ENCODE assay signal across 8 cellular contexts in genomic region chr9:96450613-96451544, GRCh38. TPM values are rescaled to one million over a fixed set of nuclear protein-coding genes. Genes with fewer than 3 reads are reported as not detected.
A peak's percentile ranks its signal among the peaks of the same experiment; 100 is the strongest.
DNase-seq lines count a peak whose midpoint lies in the region; ATAC-seq and TF ChIP-seq lines count a peak whose summit lies in the region.

No MANE protein-coding gene starts in this region.

- no peaks in the 10 kb centered on the region for H3K36me3 Mint-ChIP-seq in activated CD4-positive, alpha-beta T cell treated with anti-CD3 and anti-CD28 coated beads, Interleukin-2, amount 10 ng/mL, durations not matched to agents 24 days and 14 days (ENCODE audit: low read depth)

- TF ChIP-seq CTCF in HL-60 (IDR thresholded peaks at IDR 0.05; ENCODE audit: insufficient read depth, low read length) (no peak), dorsolateral prefrontal cortex (IDR thresholded peaks at IDR 0.05 in 54 of 56, conservative IDR thresholded peaks at IDR 0.05 in 2 of 56; ENCODE audit: low read depth in 1 of 56, partially characterized antibody in 56 of 56) (no peak)

- H3K27me3 ChIP-seq in HL-60 (ENCODE audit: insufficient read depth, poor library complexity, severe bottlenecking) (peaks cover 13% of the 10 kb centered on the region), dorsolateral prefrontal cortex (no peaks in the 10 kb centered on the region)

- peak overlapping the region; percentile 70 for H3K4me3 ChIP-seq in HL-60 (replicated peaks; ENCODE audit: insufficient read depth, low read length)
- peak overlapping the region; percentile 52 to 94 (median 84) for H3K4me3 ChIP-seq in dorsolateral prefrontal cortex
- H3K4me3 ChIP-seq in mesodermal cell (ENCODE audit: extremely low read depth, insufficient read depth, low read length, poor library complexity, severe bottlenecking): peak overlapping the region; percentile 76

- ATAC-seq in stimulated activated naive CD8-positive, alpha-beta T cell treated with anti-CD3 and anti-CD28 coated beads, Interleukin-15, amount 100 ng/mL, for 72 hours: peak; percentile 6
- ATAC-seq in HG03135 (IDR thresholded peaks at IDR 0.05; ENCODE audit: unreplicated experiment): no peak

- peaks cover 27% of the 10 kb centered on the region for H3K27me3 Mint-ChIP-seq in activated CD4-positive, alpha-beta T cell treated with anti-CD3 and anti-CD28 coated beads, Interleukin-2, amount 10 ng/mL, durations not matched to agents 24 days and 14 days
- H3K27me3 Mint-ChIP-seq in stimulated activated naive CD8-positive, alpha-beta T cell treated with anti-CD3 and anti-CD28 coated beads, Interleukin-15, amount 100 ng/mL, for 72 hours: peaks cover 9% of the 10 kb centered on the region

- H3K27ac ChIP-seq in HL-60 (replicated peaks) (no peak overlapping the region), dorsolateral prefrontal cortex (peak overlapping the region in 52 of 59 donors; percentile 49 to 95 (median 82)), mesodermal cell (ENCODE audit: low read depth, low read length, severe bottlenecking) (peak overlapping the region; percentile 29)

- H3K9me3 Mint-ChIP-seq in activated CD4-positive, alpha-beta T cell treated with anti-CD3 and anti-CD28 coated beads, Interleukin-2, amount 10 ng/mL, durations not matched to agents 24 days and 14 days: no peaks in the 10 kb centered on the region
- H3K9me3 Mint-ChIP-seq in stimulated activated naive CD8-positive, alpha-beta T cell treated with anti-CD3 and anti-CD28 coated beads, Interleukin-15, amount 100 ng/mL, for 72 hours: no peaks in the 10 kb centered on the region

- intact Hi-C loops in activated CD4-positive, alpha-beta T cell treated with anti-CD3 and anti-CD28 coated beads, Interleukin-2, amount 10 ng/mL, durations not matched to agents 24 days and 14 days (cut with micrococcal nuclease): loop anchor here (1.0 kb wide), 1 partner anchor 33 kb away; the partner anchor contains the start of gene ZNF367
- intact Hi-C loops in dorsolateral prefrontal cortex (cut with DNase I): loop anchor here (1.0 to 5.0 kb wide), 10 partner anchors 32 to 216 kb away; partner anchors contain the start of genes CDC14B (in 2 of the 2), ZNF367 (in 2 of the 2) and PRXL2C (in 1 of the 2)

- peaks cover 18% of the 10 kb centered on the region for H3K4me1 Mint-ChIP-seq in activated CD4-positive, alpha-beta T cell treated with anti-CD3 and anti-CD28 coated beads, Interleukin-2, amount 10 ng/mL, durations not matched to agents 24 days and 14 days
- peaks cover 41% of the 10 kb centered on the region for H3K4me1 Mint-ChIP-seq in stimulated activated naive CD8-positive, alpha-beta T cell treated with anti-CD3 and anti-CD28 coated beads, Interleukin-15, amount 100 ng/mL, for 72 hours

- peak overlapping the region; percentile 75 for H3K27ac Mint-ChIP-seq in activated CD4-positive, alpha-beta T cell treated with anti-CD3 and anti-CD28 coated beads, Interleukin-2, amount 10 ng/mL, durations not matched to agents 24 days and 14 days
- peak overlapping the region; percentile 87 to 90 for H3K27ac Mint-ChIP-seq in stimulated activated naive CD8-positive, alpha-beta T cell treated with anti-CD3 and anti-CD28 coated beads, Interleukin-15, amount 100 ng/mL, for 72 hours

- peak overlapping the region; percentile 89 for H3K4me3 Mint-ChIP-seq in activated CD4-positive, alpha-beta T cell treated with anti-CD3 and anti-CD28 coated beads, Interleukin-2, amount 10 ng/mL, durations not matched to agents 24 days and 14 days
- peak overlapping the region; percentile 93 to 95 for H3K4me3 Mint-ChIP-seq in stimulated activated naive CD8-positive, alpha-beta T cell treated with anti-CD3 and anti-CD28 coated beads, Interleukin-15, amount 100 ng/mL, for 72 hours

- H3K4me1 ChIP-seq in mesodermal cell (ENCODE audit: control insufficient read depth, insufficient read depth, low read length, poor library complexity, severe bottlenecking): peaks cover 9% of the 10 kb centered on the region

- H3K9me3 ChIP-seq in mesodermal cell (ENCODE audit: control insufficient read depth, low read length): no peaks in the 10 kb centered on the region

- DNase-seq in DMS 273 (lab: John Stamatoyannopoulos, UW; ENCODE audit: unreplicated experiment): peak; percentile 53
- DNase-seq in DMS 273 treated with DMSO at 0.1 percent for 48 hours (lab: John Stamatoyannopoulos, UW): no peak
- DNase-seq in HL-60 (ENCODE audit: low read depth in 1 of 2, low spot score in 1 of 2): no peak
- DNase-seq in activated CD4-positive, alpha-beta T cell treated with anti-CD3 and anti-CD28 coated beads, Interleukin-2, amount 10 ng/mL, durations not matched to agents 24 days and 14 days: peak; percentile 79
- DNase-seq in dorsolateral prefrontal cortex: peak in 5 of 10 donors; percentile 17 to 49 (median 34)
- peak; percentile 26 to 36 for DNase-seq in stimulated activated naive CD8-positive, alpha-beta T cell treated with anti-CD3 and anti-CD28 coated beads, Interleukin-15, amount 100 ng/mL, for 72 hours

- 1 to 2% methylated on average over 23 to 41 of the region's 65 CpGs for WGBS in mesodermal cell (ENCODE audit: insufficient coverage in 2 of 2), 2 experiments

- H3K36me3 ChIP-seq in mesodermal cell (ENCODE audit: control insufficient read depth, insufficient read depth, low read length): peaks cover 9% of the 10 kb centered on the region

RNA-seq across cellular contexts. Expression of gene HABP4, which starts 0.9 kb away (rescaled TPM):
- 8.8 and 9.1 TPM in 2 replicates for total RNA-seq in activated CD4-positive, alpha-beta T cell treated with anti-CD3 and anti-CD28 coated beads, Interleukin-2, amount 10 ng/mL, durations not matched to agents 24 days and 14 days
- total RNA-seq in dorsolateral prefrontal cortex: 100 to 1,000 TPM in 42 of 120 experiments, 10 to 100 TPM in 78; 55.7 to 140 (median 94.3) TPM
- 25.9 TPM for polyA plus RNA-seq in mesodermal cell (2013, experiment 1 of 2)
- polyA plus RNA-seq in mesodermal cell (2013, experiment 2 of 2): 24.1 TPM

RNA-seq across cellular contexts. Expression of gene ZNF367, which starts 32.7 kb away (rescaled TPM):
- total RNA-seq in activated CD4-positive, alpha-beta T cell treated with anti-CD3 and anti-CD28 coated beads, Interleukin-2, amount 10 ng/mL, durations not matched to agents 24 days and 14 days: 21.7 and 22.1 TPM in 2 replicates
- 1 to 10 TPM in 116 of 120 experiments, under 1 TPM in 4; 0.69 to 9.8 (median 1.8) TPM for total RNA-seq in dorsolateral prefrontal cortex
- 3.3 TPM for polyA plus RNA-seq in mesodermal cell (2013, experiment 1 of 2)
- polyA plus RNA-seq in mesodermal cell (2013, experiment 2 of 2): 3.8 TPM

Comparison
In these comparisons a context has a peak if more than half of its experiments do, and no peak if none do; other contexts are left out.
1. DNase-seq: peak in DMS 273 (single experiment), activated CD4-positive, alpha-beta T cell treated with anti-CD3 and anti-CD28 coated beads, Interleukin-2, amount 10 ng/mL, durations not matched to agents 24 days and 14 days (single experiment) and stimulated activated naive CD8-positive, alpha-beta T cell treated with anti-CD3 and anti-CD28 coated beads, Interleukin-15, amount 100 ng/mL, for 72 hours (2 of 2); none in DMS 273 treated with DMSO at 0.1 percent for 48 hours (single experiment) and HL-60 (0 of 2).
2. Peak in every context shown above with its lines, with median percentiles within 50 percentile points of each other: H3K4me3 ChIP-seq.